In genomic region chr2:190993292-190993643, GRCh38 we compare ENCODE assay signal across 16 cellular contexts.
"Had no signal": no experiment of that assay in that cellular context is flagged by ENCODE, and none has a peak within 500 bp of the region (broad histone marks: within the 10 kb centered on the region; RNA-seq: fewer than 3 reads in every experiment).

No MANE protein-coding gene starts in this region.

- H3K9me3 ChIP-seq: esophagus squamous epithelium, psoas muscle, spleen had no signal

- H3K4me3 Mint-ChIP-seq: nephron; stimulated activated naive B cell treated with anti-CD40 and anti-IgM and Interleukin-4, amounts not matched to agents 10 μg/mL and 1 μg/mL and 100 μg/mL, for 72 hours; type B pancreatic cell had no signal

- H3K27me3 Mint-ChIP-seq: stimulated activated naive B cell treated with anti-CD40 and anti-IgM and Interleukin-4, amounts not matched to agents 10 μg/mL and 1 μg/mL and 100 μg/mL, for 72 hours; type B pancreatic cell had no signal

- DNase-seq: activated T-cell treated with anti-CD3 and anti-CD28 coated beads, Interleukin-2, amount 50 U/mL, for 1 hour; amygdala; esophagus squamous epithelium; foreskin fibroblast; glutamatergic neuron; occipital lobe; psoas muscle; SHP77 treated with DMSO at 0.1 percent for 48 hours; spleen; stimulated activated CD4-positive, alpha-beta T cell treated with anti-CD3 and anti-CD28 coated beads, Interleukin-1b, Interleukin-23, amount 100 ng/mL, for 48 hours; stimulated activated naive B cell treated with anti-CD40 and anti-IgM and Interleukin-4, amounts not matched to agents 10 μg/mL and 1 μg/mL and 100 μg/mL, for 72 hours; T-helper 9 cell had no signal

- ATAC-seq: psoas muscle; sciatic nerve; stimulated activated naive B cell treated with anti-CD40 and anti-IgM and Interleukin-4, amounts not matched to agents 10 μg/mL and 1 μg/mL and 100 μg/mL, for 72 hours had no signal

- H3K27me3 ChIP-seq: esophagus squamous epithelium, spleen had no signal

- H3K4me3 ChIP-seq: esophagus squamous epithelium, psoas muscle, spleen had no signal

- H3K27ac ChIP-seq: esophagus squamous epithelium, psoas muscle, VCaP had no signal

- H3K9me3 Mint-ChIP-seq: nephron, type B pancreatic cell had no signal

- H3K4me1 ChIP-seq: esophagus squamous epithelium, psoas muscle had no signal

- H3K27ac Mint-ChIP-seq: nephron; stimulated activated naive B cell treated with anti-CD40 and anti-IgM and Interleukin-4, amounts not matched to agents 10 μg/mL and 1 μg/mL and 100 μg/mL, for 72 hours; type B pancreatic cell had no signal
